8 cellular contexts compared by ENCODE assay signal in genomic region chr18:12744103-12744502, GRCh38. TPM values are rescaled to one million over a fixed set of nuclear protein-coding genes. Genes with fewer than 3 reads are reported as not detected.
DNase-seq lines count a peak whose midpoint lies in the region; ATAC-seq and TF ChIP-seq lines count a peak whose summit lies in the region.

No MANE protein-coding gene starts in this region.

- H3K4me1 ChIP-seq in Karpas-422 (ENCODE audit: low read length): peaks cover 6% of the 10 kb centered on the region; the same call in 1 of the 2 replicates

- peak; percentile 40 for TF ChIP-seq CTCF in progenitor cell of endocrine pancreas (IDR thresholded peaks at IDR 0.05; ENCODE audit: unreplicated experiment)

- H4K20me1 ChIP-seq in Karpas-422 (ENCODE audit: insufficient read depth, low read depth, low read length): no peaks in the 10 kb centered on the region

- no peaks in the 10 kb centered on the region for H3K4me1 Mint-ChIP-seq in progenitor cell of endocrine pancreas (ENCODE audit: low read depth)
- peaks cover under 1% of the 10 kb centered on the region for H3K4me1 Mint-ChIP-seq in activated T-cell treated with anti-CD3 and anti-CD28 coated beads, Interleukin-2, amount 50 U/mL, for 4 hours (ENCODE audit: low read depth)

- ATAC-seq in HG03097 (IDR thresholded peaks at IDR 0.05; ENCODE audit: low FRiP score, unreplicated experiment): no peak
- ATAC-seq in activated T-cell treated with anti-CD3 and anti-CD28 coated beads, Interleukin-2, amount 50 U/mL, for 4 hours: no peak

- no peak overlapping the region for H3K4me2 ChIP-seq in Karpas-422 (ENCODE audit: low read depth, low read length, poor library complexity, severe bottlenecking)

- no peaks in the 10 kb centered on the region for H3K36me3 ChIP-seq in Karpas-422 (ENCODE audit: insufficient read depth, low read length)

- intact Hi-C loops in posterior vena cava (cut with DNase I): no loop called here

- H3K9me3 ChIP-seq in Karpas-422 (ENCODE audit: low read length): no peaks in the 10 kb centered on the region

- peak; percentile 45 for DNase-seq in Daoy (ENCODE audit: low read depth)
- DNase-seq in Karpas-422: peak; percentile 81
- peak; percentile 13 for DNase-seq in SKM-1 (lab: John Stamatoyannopoulos, UW; ENCODE audit: unreplicated experiment)
- DNase-seq in fibroblast of peridontal ligament (ENCODE audit: extremely low read depth): peak; percentile 88
- DNase-seq in progenitor cell of endocrine pancreas (ENCODE audit: low spot score, unreplicated experiment): no peak
- DNase-seq in activated T-cell treated with anti-CD3 and anti-CD28 coated beads, Interleukin-2, amount 50 U/mL, for 4 hours: no peak
- DNase-seq in posterior vena cava (ENCODE audit: low spot score): no peak

- no peaks in the 10 kb centered on the region for H3K79me2 ChIP-seq in Karpas-422 (ENCODE audit: low read length)

- no peaks in the 10 kb centered on the region for H3K27me3 ChIP-seq in Karpas-422 (ENCODE audit: low read length)

- H3K36me3 Mint-ChIP-seq in progenitor cell of endocrine pancreas (ENCODE audit: insufficient read depth): no peaks in the 10 kb centered on the region
- H3K36me3 Mint-ChIP-seq in activated T-cell treated with anti-CD3 and anti-CD28 coated beads, Interleukin-2, amount 50 U/mL, for 4 hours (ENCODE audit: insufficient read depth): no peaks in the 10 kb centered on the region

- no peak overlapping the region for H2AFZ ChIP-seq in Karpas-422 (ENCODE audit: low read length)

- H3K4me3 ChIP-seq in Karpas-422 (ENCODE audit: low read length): no peak overlapping the region

- no peak overlapping the region for H3K9ac ChIP-seq in Karpas-422 (ENCODE audit: low read length)

- H3K4me3 Mint-ChIP-seq in progenitor cell of endocrine pancreas (ENCODE audit: low read depth): no peak overlapping the region
- H3K4me3 Mint-ChIP-seq in activated T-cell treated with anti-CD3 and anti-CD28 coated beads, Interleukin-2, amount 50 U/mL, for 4 hours: no peak overlapping the region

- H3K27me3 Mint-ChIP-seq in progenitor cell of endocrine pancreas: no peaks in the 10 kb centered on the region
- no peaks in the 10 kb centered on the region for H3K27me3 Mint-ChIP-seq in activated T-cell treated with anti-CD3 and anti-CD28 coated beads, Interleukin-2, amount 50 U/mL, for 4 hours (ENCODE audit: low read depth)

- H3K9me3 Mint-ChIP-seq in progenitor cell of endocrine pancreas (ENCODE audit: low read depth): no peaks in the 10 kb centered on the region
- no peaks in the 10 kb centered on the region for H3K9me3 Mint-ChIP-seq in activated T-cell treated with anti-CD3 and anti-CD28 coated beads, Interleukin-2, amount 50 U/mL, for 4 hours

- no peaks in the 10 kb centered on the region for H3K9me2 ChIP-seq in Karpas-422 (replicated peaks; ENCODE audit: insufficient read depth, low read length)

- no peak overlapping the region for H3K27ac Mint-ChIP-seq in progenitor cell of endocrine pancreas

- no peak overlapping the region for H3K27ac ChIP-seq in Karpas-422 (ENCODE audit: low read length)

RNA-seq across cellular contexts. Expression of gene PSMG2, which starts 41.3 kb away (rescaled TPM):
- 105 and 108 TPM in 2 replicates for total RNA-seq in Daoy (2014; rRNA removed; shearing (Covaris generic))
- total RNA-seq in Karpas-422 (2014; rRNA removed; shearing (Covaris generic); ENCODE audit: low replicate concordance): 51.1 and 125 TPM in 2 replicates
- total RNA-seq in progenitor cell of endocrine pancreas (56.7 and 58.2 TPM in 2 replicates), posterior vena cava (10 to 100 TPM; 60.6 to 62.3 TPM)
- 100 to 1,000 TPM in 1 of 3 donors, 10 to 100 TPM in 2; 96.9 to 103 (median 99.1) TPM for total RNA-seq in activated T-cell treated with anti-CD3 and anti-CD28 coated beads, Interleukin-2, amount 50 U/mL, for 4 hours

RNA-seq across cellular contexts. Expression of gene CEP76, which starts 41.6 kb away (rescaled TPM):
- 17.7 and 24.6 TPM in 2 replicates for total RNA-seq in Daoy (2014; rRNA removed; shearing (Covaris generic))
- 13.1 and 13.5 TPM in 2 replicates for total RNA-seq in Karpas-422 (2014; rRNA removed; shearing (Covaris generic); ENCODE audit: low replicate concordance)
- total RNA-seq in progenitor cell of endocrine pancreas (12.1 and 14.4 TPM in 2 replicates), posterior vena cava (1 to 10 TPM; 2.8 to 4.5 TPM)
- total RNA-seq in activated T-cell treated with anti-CD3 and anti-CD28 coated beads, Interleukin-2, amount 50 U/mL, for 4 hours: 10 to 100 TPM; 11.1 to 12.3 (median 11.5) TPM

Comparison
In these comparisons a context has a peak if more than half of its experiments do, and no peak if none do; other contexts are left out.
1. DNase-seq: peak in Daoy (single experiment), Karpas-422 (single experiment), SKM-1 (single experiment) and fibroblast of peridontal ligament (single experiment); none in progenitor cell of endocrine pancreas (single experiment), activated T-cell treated with anti-CD3 and anti-CD28 coated beads, Interleukin-2, amount 50 U/mL, for 4 hours (single experiment) and posterior vena cava (single experiment).